Comparison of ENCODE assay signal across 2 cellular contexts in the genomic region with DNA sequence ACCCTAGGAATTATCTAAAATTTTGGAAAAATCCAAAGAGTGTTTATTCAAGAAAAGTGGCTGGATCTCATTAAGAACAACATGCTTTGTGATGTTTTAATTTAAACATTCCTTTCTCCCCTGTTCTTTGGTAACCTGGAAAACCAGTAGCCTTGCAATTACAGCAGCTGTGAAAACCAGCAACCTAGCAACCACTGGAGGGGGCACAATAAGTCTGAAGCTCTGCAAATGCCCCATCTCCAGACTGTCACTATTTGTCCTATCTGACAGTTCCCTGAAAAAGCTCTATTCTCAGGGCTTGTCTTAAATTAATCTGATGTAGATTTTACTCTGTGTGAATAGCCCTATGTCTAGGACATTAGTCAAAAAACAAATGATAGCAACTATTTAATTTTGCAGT.
TF ChIP-seq lines count a peak whose summit lies in the region.

No MANE protein-coding gene starts in this region.

TF ChIP-seq in HCT116, 20 proteins besides CTCF, POLR2A, EP300 and RAD21 (continued from another document):
- TF ChIP-seq, protein P1, sequence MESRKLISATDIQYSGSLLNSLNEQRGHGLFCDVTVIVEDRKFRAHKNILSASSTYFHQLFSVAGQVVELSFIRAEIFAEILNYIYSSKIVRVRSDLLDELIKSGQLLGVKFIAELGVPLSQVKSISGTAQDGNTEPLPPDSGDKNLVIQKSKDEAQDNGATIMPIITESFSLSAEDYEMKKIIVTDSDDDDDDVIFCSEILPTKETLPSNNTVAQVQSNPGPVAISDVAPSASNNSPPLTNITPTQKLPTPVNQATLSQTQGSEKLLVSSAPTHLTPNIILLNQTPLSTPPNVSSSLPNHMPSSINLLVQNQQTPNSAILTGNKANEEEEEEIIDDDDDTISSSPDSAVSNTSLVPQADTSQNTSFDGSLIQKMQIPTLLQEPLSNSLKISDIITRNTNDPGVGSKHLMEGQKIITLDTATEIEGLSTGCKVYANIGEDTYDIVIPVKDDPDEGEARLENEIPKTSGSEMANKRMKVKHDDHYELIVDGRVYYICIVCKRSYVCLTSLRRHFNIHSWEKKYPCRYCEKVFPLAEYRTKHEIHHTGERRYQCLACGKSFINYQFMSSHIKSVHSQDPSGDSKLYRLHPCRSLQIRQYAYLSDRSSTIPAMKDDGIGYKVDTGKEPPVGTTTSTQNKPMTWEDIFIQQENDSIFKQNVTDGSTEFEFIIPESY (IDR thresholded peaks at IDR 0.05; ENCODE audit: extremely low read depth, insufficient replicate concordance, low read length), result no peak
- TF ChIP-seq YY1 (IDR thresholded peaks at IDR 0.05; ENCODE audit: extremely low read depth, insufficient replicate concordance, low read depth, low read length) (no peak), EGR1 (IDR thresholded peaks at IDR 0.05; ENCODE audit: low read depth) (no peak)
- TF ChIP-seq, protein P2, sequence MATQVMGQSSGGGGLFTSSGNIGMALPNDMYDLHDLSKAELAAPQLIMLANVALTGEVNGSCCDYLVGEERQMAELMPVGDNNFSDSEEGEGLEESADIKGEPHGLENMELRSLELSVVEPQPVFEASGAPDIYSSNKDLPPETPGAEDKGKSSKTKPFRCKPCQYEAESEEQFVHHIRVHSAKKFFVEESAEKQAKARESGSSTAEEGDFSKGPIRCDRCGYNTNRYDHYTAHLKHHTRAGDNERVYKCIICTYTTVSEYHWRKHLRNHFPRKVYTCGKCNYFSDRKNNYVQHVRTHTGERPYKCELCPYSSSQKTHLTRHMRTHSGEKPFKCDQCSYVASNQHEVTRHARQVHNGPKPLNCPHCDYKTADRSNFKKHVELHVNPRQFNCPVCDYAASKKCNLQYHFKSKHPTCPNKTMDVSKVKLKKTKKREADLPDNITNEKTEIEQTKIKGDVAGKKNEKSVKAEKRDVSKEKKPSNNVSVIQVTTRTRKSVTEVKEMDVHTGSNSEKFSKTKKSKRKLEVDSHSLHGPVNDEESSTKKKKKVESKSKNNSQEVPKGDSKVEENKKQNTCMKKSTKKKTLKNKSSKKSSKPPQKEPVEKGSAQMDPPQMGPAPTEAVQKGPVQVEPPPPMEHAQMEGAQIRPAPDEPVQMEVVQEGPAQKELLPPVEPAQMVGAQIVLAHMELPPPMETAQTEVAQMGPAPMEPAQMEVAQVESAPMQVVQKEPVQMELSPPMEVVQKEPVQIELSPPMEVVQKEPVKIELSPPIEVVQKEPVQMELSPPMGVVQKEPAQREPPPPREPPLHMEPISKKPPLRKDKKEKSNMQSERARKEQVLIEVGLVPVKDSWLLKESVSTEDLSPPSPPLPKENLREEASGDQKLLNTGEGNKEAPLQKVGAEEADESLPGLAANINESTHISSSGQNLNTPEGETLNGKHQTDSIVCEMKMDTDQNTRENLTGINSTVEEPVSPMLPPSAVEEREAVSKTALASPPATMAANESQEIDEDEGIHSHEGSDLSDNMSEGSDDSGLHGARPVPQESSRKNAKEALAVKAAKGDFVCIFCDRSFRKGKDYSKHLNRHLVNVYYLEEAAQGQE (IDR thresholded peaks at IDR 0.05; ENCODE audit: low read depth), result no peak

TF ChIP-seq in WTC11, 78 proteins besides CTCF, POLR2A, EP300 and RAD21 (continued from another document):
- no peak for TF ChIP-seq JAZF1 (CRISPR knock-in tag; IDR thresholded peaks at IDR 0.05)
- no peak for TF ChIP-seq GTF2I (CRISPR knock-in tag; conservative IDR thresholded peaks at IDR 0.05)
- TF ChIP-seq TEAD4 (CRISPR knock-in tag; IDR thresholded peaks at IDR 0.05), result no peak
- no peak for TF ChIP-seq JUN (CRISPR knock-in tag; IDR thresholded peaks at IDR 0.05)
- TF ChIP-seq ZNF317 (CRISPR knock-in tag; IDR thresholded peaks at IDR 0.05; ENCODE audit: borderline replicate concordance, low read depth), result no peak
- no peak for TF ChIP-seq IRF2 (CRISPR knock-in tag; IDR thresholded peaks at IDR 0.05; ENCODE audit: borderline replicate concordance, low read depth)
- TF ChIP-seq ZNF219 (CRISPR knock-in tag; IDR thresholded peaks at IDR 0.05; ENCODE audit: borderline replicate concordance), result no peak
- TF ChIP-seq, protein P3, sequence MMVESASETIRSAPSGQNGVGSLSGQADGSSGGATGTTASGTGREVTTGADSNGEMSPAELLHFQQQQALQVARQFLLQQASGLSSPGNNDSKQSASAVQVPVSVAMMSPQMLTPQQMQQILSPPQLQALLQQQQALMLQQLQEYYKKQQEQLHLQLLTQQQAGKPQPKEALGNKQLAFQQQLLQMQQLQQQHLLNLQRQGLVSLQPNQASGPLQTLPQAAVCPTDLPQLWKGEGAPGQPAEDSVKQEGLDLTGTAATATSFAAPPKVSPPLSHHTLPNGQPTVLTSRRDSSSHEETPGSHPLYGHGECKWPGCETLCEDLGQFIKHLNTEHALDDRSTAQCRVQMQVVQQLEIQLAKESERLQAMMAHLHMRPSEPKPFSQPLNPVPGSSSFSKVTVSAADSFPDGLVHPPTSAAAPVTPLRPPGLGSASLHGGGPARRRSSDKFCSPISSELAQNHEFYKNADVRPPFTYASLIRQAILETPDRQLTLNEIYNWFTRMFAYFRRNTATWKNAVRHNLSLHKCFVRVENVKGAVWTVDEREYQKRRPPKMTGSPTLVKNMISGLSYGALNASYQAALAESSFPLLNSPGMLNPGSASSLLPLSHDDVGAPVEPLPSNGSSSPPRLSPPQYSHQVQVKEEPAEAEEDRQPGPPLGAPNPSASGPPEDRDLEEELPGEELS (CRISPR knock-in tag; IDR thresholded peaks at IDR 0.05), result no peak
- no peak for TF ChIP-seq ZNF138 (CRISPR knock-in tag; conservative IDR thresholded peaks at IDR 0.05)
- no peak for TF ChIP-seq ZNF423 (CRISPR knock-in tag; IDR thresholded peaks at IDR 0.05)
- TF ChIP-seq MYBL2 (CRISPR knock-in tag; IDR thresholded peaks at IDR 0.05), result no peak
- TF ChIP-seq, protein P4, sequence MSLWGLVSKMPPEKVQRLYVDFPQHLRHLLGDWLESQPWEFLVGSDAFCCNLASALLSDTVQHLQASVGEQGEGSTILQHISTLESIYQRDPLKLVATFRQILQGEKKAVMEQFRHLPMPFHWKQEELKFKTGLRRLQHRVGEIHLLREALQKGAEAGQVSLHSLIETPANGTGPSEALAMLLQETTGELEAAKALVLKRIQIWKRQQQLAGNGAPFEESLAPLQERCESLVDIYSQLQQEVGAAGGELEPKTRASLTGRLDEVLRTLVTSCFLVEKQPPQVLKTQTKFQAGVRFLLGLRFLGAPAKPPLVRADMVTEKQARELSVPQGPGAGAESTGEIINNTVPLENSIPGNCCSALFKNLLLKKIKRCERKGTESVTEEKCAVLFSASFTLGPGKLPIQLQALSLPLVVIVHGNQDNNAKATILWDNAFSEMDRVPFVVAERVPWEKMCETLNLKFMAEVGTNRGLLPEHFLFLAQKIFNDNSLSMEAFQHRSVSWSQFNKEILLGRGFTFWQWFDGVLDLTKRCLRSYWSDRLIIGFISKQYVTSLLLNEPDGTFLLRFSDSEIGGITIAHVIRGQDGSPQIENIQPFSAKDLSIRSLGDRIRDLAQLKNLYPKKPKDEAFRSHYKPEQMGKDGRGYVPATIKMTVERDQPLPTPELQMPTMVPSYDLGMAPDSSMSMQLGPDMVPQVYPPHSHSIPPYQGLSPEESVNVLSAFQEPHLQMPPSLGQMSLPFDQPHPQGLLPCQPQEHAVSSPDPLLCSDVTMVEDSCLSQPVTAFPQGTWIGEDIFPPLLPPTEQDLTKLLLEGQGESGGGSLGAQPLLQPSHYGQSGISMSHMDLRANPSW (CRISPR knock-in tag; conservative IDR thresholded peaks at IDR 0.05; ENCODE audit: low read depth), result no peak
- TF ChIP-seq SMAD3 (CRISPR knock-in tag; IDR thresholded peaks at IDR 0.05; ENCODE audit: borderline replicate concordance), result no peak
- TF ChIP-seq MXD4 (CRISPR knock-in tag; IDR thresholded peaks at IDR 0.05; ENCODE audit: borderline replicate concordance), result no peak
- TF ChIP-seq, protein P5, sequence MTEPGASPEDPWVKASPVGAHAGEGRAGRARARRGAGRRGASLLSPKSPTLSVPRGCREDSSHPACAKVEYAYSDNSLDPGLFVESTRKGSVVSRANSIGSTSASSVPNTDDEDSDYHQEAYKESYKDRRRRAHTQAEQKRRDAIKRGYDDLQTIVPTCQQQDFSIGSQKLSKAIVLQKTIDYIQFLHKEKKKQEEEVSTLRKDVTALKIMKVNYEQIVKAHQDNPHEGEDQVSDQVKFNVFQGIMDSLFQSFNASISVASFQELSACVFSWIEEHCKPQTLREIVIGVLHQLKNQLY (CRISPR knock-in tag; IDR thresholded peaks at IDR 0.05), result no peak
